ENCODE assay signal across 17 cellular contexts in the genomic region with DNA sequence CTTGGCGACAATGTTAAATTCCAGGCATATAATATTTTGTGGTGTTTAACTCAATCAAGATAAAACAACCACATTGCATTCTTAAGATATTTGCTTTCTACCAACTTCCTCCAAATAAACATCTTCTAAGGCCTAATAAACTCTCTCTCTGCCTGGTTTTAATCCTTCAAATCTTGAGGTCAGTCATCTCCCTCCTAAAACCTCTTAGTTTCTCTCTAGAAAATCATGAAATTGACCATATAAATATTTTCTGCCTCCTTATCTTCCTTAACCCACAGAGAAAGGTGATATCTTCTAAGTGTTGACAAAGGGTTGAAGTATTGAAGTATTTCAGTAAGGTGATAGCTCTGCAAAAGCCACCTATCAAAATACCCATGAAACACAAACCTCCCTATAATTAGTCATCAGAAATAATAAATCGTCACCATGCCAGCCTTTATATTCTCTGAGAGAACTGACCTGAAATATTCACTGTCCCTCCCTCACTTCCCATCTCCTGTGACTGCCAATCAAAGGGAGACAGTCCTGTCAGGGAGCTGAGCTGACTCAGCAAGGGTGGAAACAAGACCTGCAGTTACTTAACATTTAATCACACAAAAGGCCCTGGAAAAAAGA.
DNase-seq lines count a peak whose midpoint lies in the region; ATAC-seq and TF ChIP-seq lines count a peak whose summit lies in the region.
"Had no signal": no experiment of that assay in that cellular context is flagged by ENCODE, and none has a peak within 500 bp of the region (broad histone marks: within the 10 kb centered on the region; RNA-seq: fewer than 3 reads in every experiment).

No MANE protein-coding gene starts in this region.

- H3K4me1 ChIP-seq in smooth muscle cell (ENCODE audit: low read depth) = peaks cover 6% of the 10 kb centered on the region
- H3K4me1 ChIP-seq in right cardiac atrium (ENCODE audit: control insufficient read depth, insufficient read depth, low read length) = no peaks in the 10 kb centered on the region
- H3K4me1 ChIP-seq: Peyer's patch had no signal

- H3K27me3 ChIP-seq in smooth muscle cell (ENCODE audit: low read depth) (no peaks in the 10 kb centered on the region), right cardiac atrium (ENCODE audit: control insufficient read depth, insufficient read depth) (no peaks in the 10 kb centered on the region)
- H3K27me3 ChIP-seq: Peyer's patch had no signal

- H3K36me3 ChIP-seq in SK-N-MC (ENCODE audit: insufficient read depth, low read length) = no peaks in the 10 kb centered on the region
- H3K36me3 ChIP-seq in smooth muscle cell (ENCODE audit: low read depth) = no peaks in the 10 kb centered on the region
- H3K36me3 ChIP-seq: Peyer's patch had no signal

- no peaks in the 10 kb centered on the region for H4K20me1 ChIP-seq in smooth muscle cell (ENCODE audit: low read depth)

- H3F3A ChIP-seq in smooth muscle cell (ENCODE audit: low read depth) = no peaks in the 10 kb centered on the region

- H3K9me3 ChIP-seq in SK-N-MC (ENCODE audit: low read depth, low read length) (no peaks in the 10 kb centered on the region), smooth muscle cell (replicated peaks; ENCODE audit: low read depth) (no peaks in the 10 kb centered on the region), right cardiac atrium (ENCODE audit: control insufficient read depth, low read length) (no peaks in the 10 kb centered on the region)
- H3K9me3 ChIP-seq: Peyer's patch had no signal

- H3K9ac ChIP-seq in SK-N-MC (ENCODE audit: insufficient read length) (no peak overlapping the region), smooth muscle cell (ENCODE audit: low read depth) (no peak overlapping the region)

- H3K27ac ChIP-seq in SK-N-MC = peak overlapping the region; percentile 46; the same call in 1 of the 2 replicates
- peak overlapping the region; percentile 66 for H3K27ac ChIP-seq in smooth muscle cell (ENCODE audit: low read depth)
- no peak overlapping the region for H3K27ac ChIP-seq in right cardiac atrium (ENCODE audit: low read length)
- H3K27ac ChIP-seq: 22Rv1, HL-60, Peyer's patch had no signal

- no peak overlapping the region for H3K4me3 ChIP-seq in SK-N-MC
- no peak overlapping the region for H3K4me3 ChIP-seq in smooth muscle cell
- H3K4me3 ChIP-seq in right cardiac atrium (ENCODE audit: low read length) = no peak overlapping the region
- H3K4me3 ChIP-seq: Peyer's patch had no signal

- H2AFZ ChIP-seq in smooth muscle cell (ENCODE audit: low read depth) = no peak overlapping the region

- 6% methylated on average over 2 of the region's 2 CpGs for WGBS in smooth muscle cell (ENCODE audit: low lambda C conversion rate)
- 51% methylated on average over 2 of the region's 2 CpGs for WGBS in right cardiac atrium

- ATAC-seq in HG03159 (IDR thresholded peaks at IDR 0.05; ENCODE audit: unreplicated experiment) (no peak), right cardiac atrium (no peak), HG03521 (IDR thresholded peaks at IDR 0.05; ENCODE audit: unreplicated experiment) (no peak)
- ATAC-seq: natural killer cell treated with Interleukin-12 subunit alpha and Interleukin-12 subunit beta and Interleukin-15 and Interleukin-18, amount 100 ng/mL, for 72 hours; stimulated activated naive CD8-positive, alpha-beta T cell treated with anti-CD3 and anti-CD28 coated beads, Interleukin-15, amount 100 ng/mL, for 72 hours had no signal

- peak overlapping the region; percentile 55 for H3K4me2 ChIP-seq in smooth muscle cell

- no peak for TF ChIP-seq CTCF in smooth muscle cell (IDR thresholded peaks at IDR 0.05; ENCODE audit: borderline replicate concordance, insufficient read depth, poor library complexity, severe bottlenecking)

- DNase-seq in NCI-H2107 treated with DMSO at 0.1 percent for 48 hours (lab: John Stamatoyannopoulos, UW; ENCODE audit: unreplicated experiment) (peak; percentile 27), NCI-H2107 (lab: John Stamatoyannopoulos, UW) (no peak), SK-N-MC (ENCODE audit: low read depth, low spot score) (no peak), iPS-NIHi7 (ENCODE audit: extremely low spot score) (peak; percentile 22), smooth muscle cell (lab: John Stamatoyannopoulos, UW; ENCODE audit: unreplicated experiment) (no peak), right cardiac atrium (no peak)
- DNase-seq: activated CD8-positive, alpha-beta memory T cell treated with anti-CD3 and anti-CD28 coated beads, Interleukin-2, amount 50 U/mL, for 4 hours; anterior cingulate cortex; immature natural killer cell; NCI-H1105 treated with DMSO at 0.1 percent for 48 hours; Peyer's patch; stimulated activated naive CD8-positive, alpha-beta T cell treated with anti-CD3 and anti-CD28 coated beads, Interleukin-15, amount 100 ng/mL, for 72 hours had no signal

- no peaks in the 10 kb centered on the region for H3K79me2 ChIP-seq in smooth muscle cell (ENCODE audit: low read depth)

- intact Hi-C loops in right cardiac atrium (cut with DNase I) = no loop called here

Comparison
In these comparisons a context has a peak if more than half of its experiments do, and no peak if none do; other contexts are left out.
1. DNase-seq: peak in NCI-H2107 treated with DMSO at 0.1 percent for 48 hours (single experiment) and iPS-NIHi7 (single experiment); none in NCI-H2107 (single experiment), SK-N-MC (single experiment), smooth muscle cell (single experiment) and right cardiac atrium (0 of 3).